Comparison of ENCODE assay signal across 1 cellular context in genomic region chr4:113069212-113069892, GRCh38.
TF ChIP-seq lines count a peak whose summit lies in the region.

No MANE protein-coding gene starts in this region.

TF ChIP-seq in HepG2, 621 proteins besides CTCF, POLR2A, EP300 and RAD21 (continued from another document):
- TF ChIP-seq LRRFIP1 (CRISPR knock-in tag; conservative IDR thresholded peaks at IDR 0.05): no peak
- no peak for TF ChIP-seq DBP (CRISPR knock-in tag; IDR thresholded peaks at IDR 0.05; ENCODE audit: not compliant biosample characterization)
- TF ChIP-seq TAF15 (IDR thresholded peaks at IDR 0.05; ENCODE audit: low read depth, low read length, poor library complexity, severe bottlenecking): no peak
- no peak for TF ChIP-seq SMAD1 (CRISPR knock-in tag; IDR thresholded peaks at IDR 0.05; ENCODE audit: borderline replicate concordance, low read depth)
- no peak for TF ChIP-seq ZFP36L2 (CRISPR knock-in tag; IDR thresholded peaks at IDR 0.05)
- TF ChIP-seq AGO1 (IDR thresholded peaks at IDR 0.05; ENCODE audit: low read depth, low read length, poor library complexity, severe bottlenecking): no peak
- no peak for TF ChIP-seq ZNF44 (CRISPR knock-in tag; IDR thresholded peaks at IDR 0.05)
- no peak for TF ChIP-seq SCMH1 (CRISPR knock-in tag; IDR thresholded peaks at IDR 0.05; ENCODE audit: borderline replicate concordance)
- no peak for TF ChIP-seq ZSCAN31 (CRISPR knock-in tag; IDR thresholded peaks at IDR 0.05; ENCODE audit: low read depth)
- TF ChIP-seq ZBTB10 (CRISPR knock-in tag; IDR thresholded peaks at IDR 0.05; ENCODE audit: borderline replicate concordance): no peak
TF ChIP-seq in HepG2: peak in this region for 0.
